14 cellular contexts compared by ENCODE assay signal in the genomic region with DNA sequence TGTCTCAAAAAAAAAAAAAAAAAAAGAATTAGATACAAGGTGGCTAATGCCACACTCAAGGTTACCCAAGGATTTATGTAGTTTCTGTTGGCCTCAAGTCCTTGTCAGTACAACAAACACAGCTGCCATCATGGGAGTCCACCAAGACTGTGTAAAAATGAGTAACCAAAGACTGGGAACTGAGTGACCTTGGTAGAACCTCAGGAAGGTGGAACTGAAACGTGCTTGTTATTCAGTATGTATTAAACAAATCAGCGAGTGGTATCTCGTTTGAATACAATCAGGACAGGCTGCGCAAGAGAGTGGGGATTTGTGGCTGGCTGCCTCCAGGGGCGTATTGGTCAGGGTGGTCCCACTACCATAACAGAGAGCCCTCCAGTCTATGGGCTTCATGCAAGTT. TPM values are rescaled to one million over a fixed set of nuclear protein-coding genes. Genes with fewer than 3 reads are reported as not detected.
DNase-seq lines count a peak whose midpoint lies in the region; ATAC-seq, FAIRE-seq and TF ChIP-seq lines count a peak whose summit lies in the region.
"Had no signal": no experiment of that assay in that cellular context is flagged by ENCODE, and none has a peak within 500 bp of the region (broad histone marks: within the 10 kb centered on the region; RNA-seq: fewer than 3 reads in every experiment).

No MANE protein-coding gene starts in this region.

- CTCF ChIA-PET in GM12878 (lab: Yijun Ruan, JAX), result interaction anchor here (0.6 to 3.6 kb wide), 5 partner anchors 20 to 73 kb away, joined by 3 to 23 read pairs (median 5); no protein-coding TSS in a partner anchor

- TF ChIP-seq POLR2A in GM12878 (IDR thresholded peaks at IDR 0.05; ENCODE audit: low read depth, low read length), result no peak

- POLR2A ChIA-PET in GM12878 (lab: Charles Lee), result interaction anchor here (0.7 to 1.2 kb wide), 3 partner anchors 9 to 103 kb away, joined by 3 to 8 read pairs (median 8); no protein-coding TSS in a partner anchor

- in situ Hi-C loops in GM12878 (cut with MboI), result no loop called here

- H3K4me3 ChIP-seq in GM12878, result no peak overlapping the region
- H3K4me3 ChIP-seq: stomach had no signal

- TF ChIP-seq CTCF in GM20000 (IDR thresholded peaks at IDR 0.05; ENCODE audit: extremely low read depth, missing control alignments) (no peak), GM12878 (IDR thresholded peaks at IDR 0.05 in 2 of 3, conservative IDR thresholded peaks at IDR 0.05 in 1 of 3; ENCODE audit: control insufficient read depth in 2 of 3, extremely low read depth in 1 of 3, insufficient read depth in 1 of 3, low read depth in 3 of 3, low read length in 3 of 3) (no peak)

- no peaks in the 10 kb centered on the region for H3K36me3 ChIP-seq in GM12878 (ENCODE audit: control insufficient read depth in 2 of 2, insufficient read depth in 2 of 2, low read length in 1 of 2)
- H3K36me3 ChIP-seq: stomach had no signal

- peaks cover 3% of the 10 kb centered on the region; the same call in 1 of the 2 replicates for H3K4me1 ChIP-seq in GM12878 (ENCODE audit: control insufficient read depth, insufficient read depth, low read length)
- H3K4me1 ChIP-seq: parathyroid adenoma had no signal

- FAIRE-seq in GM12878 (lab: Jason Lieb, UNC), result peak; percentile 81

- no peak overlapping the region for H3K9ac ChIP-seq in GM12878 (ENCODE audit: control insufficient read depth, insufficient read depth, low read length)
- H3K9ac ChIP-seq: parathyroid adenoma had no signal

- H3K4me2 ChIP-seq in GM12878 (ENCODE audit: control insufficient read depth, insufficient read depth), result no peak overlapping the region

- H3K79me2 ChIP-seq in GM12878 (ENCODE audit: control insufficient read depth, insufficient read depth, low read length), result no peaks in the 10 kb centered on the region
- H3K79me2 ChIP-seq: parathyroid adenoma had no signal

- peak; percentile 94 for ATAC-seq in GM18508 (IDR thresholded peaks at IDR 0.05; ENCODE audit: insufficient read depth, unreplicated experiment)
- ATAC-seq in HG03045 (IDR thresholded peaks at IDR 0.05; ENCODE audit: unreplicated experiment), result peak; percentile 60
- peak; percentile 90 for ATAC-seq in GM12878
- no peak for ATAC-seq in HG03097 (IDR thresholded peaks at IDR 0.05; ENCODE audit: low FRiP score, unreplicated experiment)

- H3K27ac ChIP-seq in GM12878 (ENCODE audit: control insufficient read depth, insufficient read depth), result no peak overlapping the region
- H3K27ac ChIP-seq: parathyroid adenoma, stomach had no signal

- H3K27me3 ChIP-seq in GM12878 (replicated peaks in 1 of 2; ENCODE audit: control insufficient read depth in 2 of 2, insufficient read depth in 2 of 2, low read length in 1 of 2), result no peaks in the 10 kb centered on the region
- H3K27me3 ChIP-seq: stomach had no signal

- TF ChIP-seq EP300 in GM12878 (IDR thresholded peaks at IDR 0.05; ENCODE audit: borderline replicate concordance in 1 of 2, control insufficient read depth in 1 of 2, low read depth in 2 of 2, low read length in 2 of 2), result no peak

- DNase-seq in GM20000 (ENCODE audit: low spot score) (peak; percentile 67), GM12878 (ENCODE audit: low read depth, low spot score) (peak; percentile 55), SW480 (ENCODE audit: low spot score) (no peak), EL (no peak)
- DNase-seq in activated effector memory CD4-positive, alpha-beta T cell treated with anti-CD3 and anti-CD28 coated beads, Interleukin-2, amount 50 U/mL, for 16 hours, result no peak
- DNase-seq: activated CD8-positive, alpha-beta memory T cell treated with anti-CD3 and anti-CD28 coated beads for 24 hours; CD4-positive, CD25-positive, alpha-beta regulatory T cell; NCI-H748 treated with DMSO at 0.1 percent for 48 hours; stomach had no signal

- RAD21 ChIA-PET in GM12878 (lab: Charles Lee; ENCODE audit: unreplicated experiment), result interaction anchor here (1.2 to 2.5 kb wide), 2 partner anchors 36 to 49 kb away, joined by 3 to 6 read pairs; no protein-coding TSS in a partner anchor

- no peaks in the 10 kb centered on the region for H3K9me3 ChIP-seq in GM12878 (replicated peaks; ENCODE audit: control insufficient read depth, insufficient read depth, low read length)
- H3K9me3 ChIP-seq: stomach had no signal

- intact Hi-C loops in GM12878 (cut with micrococcal nuclease; ENCODE audit: unreplicated experiment), result no loop called here

- no peaks in the 10 kb centered on the region for H4K20me1 ChIP-seq in GM12878 (ENCODE audit: control insufficient read depth, insufficient read depth)

- 14% methylated on average over 5 of the region's 5 CpGs for WGBS in GM12878 (ENCODE audit: insufficient coverage, insufficient replicate concordance, low lambda C conversion rate, missing lambda C conversion rate)

- TF ChIP-seq RAD21 in GM12878 (IDR thresholded peaks at IDR 0.05; ENCODE audit: insufficient read depth, low read depth, low read length), result no peak

- BruUV-seq in GM12878 (replicated peaks; lab: Mats Ljungman, UMichigan), result no TSS peak

- SMC1A ChIA-PET in GM12878 (lab: Charles Lee; ENCODE audit: uncharacterized antibody, unreplicated experiment), result interaction anchor here (0.9 to 1.7 kb wide), 2 partner anchors 24 to 34 kb away, joined by 3 to 6 read pairs; no protein-coding TSS in a partner anchor

- no peak overlapping the region for H2AFZ ChIP-seq in GM12878 (ENCODE audit: control insufficient read depth, low read depth, low read length)
- H2AFZ ChIP-seq: parathyroid adenoma had no signal

RNA-seq across cellular contexts. Expression of gene SFTPB, which starts 1.6 kb away (rescaled TPM):
- total RNA-seq in GM12878 (2013; cell fraction: nucleolus; rRNA removed), result not detected in 2 replicates
- total RNA-seq in GM12878 (2014; rRNA removed) (not detected in 2 replicates), GM12878 (2014; rRNA removed; fragmentation: Illumina TruSeq; extraction: Trizol) (not detected in 2 replicates), GM12878 (2021) (4.9 and 5.3 TPM in 2 replicates)
- 0.07 TPM for polyA plus RNA-seq in GM12878 (2011; ENCODE audit: low read depth)
- polyA plus RNA-seq in GM12878 (2011; rRNA removed) (not detected in 2 replicates), GM12878 (2014; fragmentation: Illumina TruSeq; extraction: Trizol) (not detected in 2 replicates), GM12878 (2014; fragmentation: Nextera tagmentation; extraction: Ambion mirVana) (under 1 TPM in 1 of 2 experiments, not detected in 1; 0.02 TPM), GM12878 (2014; rRNA removed) (not detected in 2 replicates), GM12878 (2016; fragmentation: Nextera tagmentation; extraction: Ambion mirVana) (not detected)
- not detected in 2 replicates for polyA plus RNA-seq in GM12878 (2011; cell fraction: cytosol; rRNA removed)
- polyA plus RNA-seq in GM12878 (2011; cell fraction: nucleus; rRNA removed), result not detected in 2 replicates
- polyA plus RNA-seq in GM12878 (2012), result 0.18 TPM in 1 of 2 replicates, not detected in the other
- polyA minus RNA-seq in GM12878 (2011; rRNA and poly(A)+ RNA removed), result not detected in 2 replicates
- polyA minus RNA-seq in GM12878 (2011; cell fraction: cytosol; rRNA and poly(A)+ RNA removed), result not detected in 2 replicates
- polyA minus RNA-seq in GM12878 (2011; cell fraction: nucleus; rRNA and poly(A)+ RNA removed), result not detected in 2 replicates
- total RNA-seq: CD4-positive, CD25-positive, alpha-beta regulatory T cell; lower leg skin had no signal
- polyA plus RNA-seq: CD4-positive, CD25-positive, alpha-beta regulatory T cell had no signal

RNA-seq across cellular contexts. Expression of gene GNLY, which starts 24.6 kb away (rescaled TPM):
- total RNA-seq in GM12878 (2013; cell fraction: nucleolus; rRNA removed), result not detected in 2 replicates
- total RNA-seq in GM12878 (2014; rRNA removed) (not detected in 2 replicates), GM12878 (2014; rRNA removed; fragmentation: Illumina TruSeq; extraction: Trizol) (0.18 TPM in 1 of 2 replicates, not detected in the other), GM12878 (2021) (not detected in 2 replicates)
- polyA plus RNA-seq in GM12878 (2011; ENCODE audit: low read depth), result not detected
- polyA plus RNA-seq in GM12878 (2011; rRNA removed) (0.40 and 0.42 TPM in 2 replicates), GM12878 (2014; fragmentation: Illumina TruSeq; extraction: Trizol) (not detected in 2 replicates), GM12878 (2014; fragmentation: Nextera tagmentation; extraction: Ambion mirVana) (not detected), GM12878 (2014; rRNA removed) (not detected in 2 replicates), GM12878 (2016; fragmentation: Nextera tagmentation; extraction: Ambion mirVana) (not detected)
- 0.50 and 0.79 TPM in 2 replicates for polyA plus RNA-seq in GM12878 (2011; cell fraction: cytosol; rRNA removed)
- polyA plus RNA-seq in GM12878 (2011; cell fraction: nucleus; rRNA removed), result 0.67 and 0.99 TPM in 2 replicates
- polyA plus RNA-seq in GM12878 (2012), result 0.23 and 0.27 TPM in 2 replicates
- 1.2 TPM in 1 of 2 replicates, not detected in the other for polyA minus RNA-seq in GM12878 (2011; rRNA and poly(A)+ RNA removed)
- polyA minus RNA-seq in GM12878 (2011; cell fraction: cytosol; rRNA and poly(A)+ RNA removed), result not detected in 2 replicates
- polyA minus RNA-seq in GM12878 (2011; cell fraction: nucleus; rRNA and poly(A)+ RNA removed), result 0.29 and 0.48 TPM in 2 replicates

RNA-seq across cellular contexts. Expression of gene USP39, which starts 53.6 kb away (rescaled TPM):
- 46.4 and 59.2 TPM in 2 replicates for total RNA-seq in GM12878 (2013; cell fraction: nucleolus; rRNA removed)
- total RNA-seq in GM12878 (2014; rRNA removed) (71.7 and 73.5 TPM in 2 replicates), GM12878 (2014; rRNA removed; fragmentation: Illumina TruSeq; extraction: Trizol) (55.2 and 55.8 TPM in 2 replicates), GM12878 (2021) (55.1 and 56.3 TPM in 2 replicates)
- polyA plus RNA-seq in GM12878 (2011; ENCODE audit: low read depth), result 33.6 TPM
- polyA plus RNA-seq in GM12878 (2011; rRNA removed) (55.7 and 70.9 TPM in 2 replicates), GM12878 (2014; fragmentation: Illumina TruSeq; extraction: Trizol) (72.8 and 80.3 TPM in 2 replicates), GM12878 (2014; fragmentation: Nextera tagmentation; extraction: Ambion mirVana) (10 to 100 TPM; 24.2 to 44.7 TPM), GM12878 (2014; rRNA removed) (53.3 and 61.8 TPM in 2 replicates), GM12878 (2016; fragmentation: Nextera tagmentation; extraction: Ambion mirVana) (10 to 100 TPM; 75.7 to 79.6 TPM)
- polyA plus RNA-seq in GM12878 (2011; cell fraction: cytosol; rRNA removed), result 61.0 and 72.2 TPM in 2 replicates
- 59.0 and 81.2 TPM in 2 replicates for polyA plus RNA-seq in GM12878 (2011; cell fraction: nucleus; rRNA removed)
- 33.9 and 36.9 TPM in 2 replicates for polyA plus RNA-seq in GM12878 (2012)
- polyA minus RNA-seq in GM12878 (2011; rRNA and poly(A)+ RNA removed), result 55.5 and 56.4 TPM in 2 replicates
- 19.3 and 21.4 TPM in 2 replicates for polyA minus RNA-seq in GM12878 (2011; cell fraction: cytosol; rRNA and poly(A)+ RNA removed)
- 31.4 and 53.9 TPM in 2 replicates for polyA minus RNA-seq in GM12878 (2011; cell fraction: nucleus; rRNA and poly(A)+ RNA removed)

RNA-seq across cellular contexts. Expression of gene C2orf68, which starts 57.7 kb away (rescaled TPM):
- total RNA-seq in GM12878 (2013; cell fraction: nucleolus; rRNA removed), result 36.8 and 54.3 TPM in 2 replicates
- total RNA-seq in GM12878 (2014; rRNA removed) (26.1 and 27.5 TPM in 2 replicates), GM12878 (2014; rRNA removed; fragmentation: Illumina TruSeq; extraction: Trizol) (19.1 and 22.3 TPM in 2 replicates), GM12878 (2021) (31.5 and 34.3 TPM in 2 replicates)
- polyA plus RNA-seq in GM12878 (2011; ENCODE audit: low read depth), result 10.3 TPM
- polyA plus RNA-seq in GM12878 (2011; rRNA removed) (44.9 and 56.1 TPM in 2 replicates), GM12878 (2014; fragmentation: Illumina TruSeq; extraction: Trizol) (25.3 and 26.5 TPM in 2 replicates), GM12878 (2014; fragmentation: Nextera tagmentation; extraction: Ambion mirVana) (10 to 100 TPM; 12.7 to 15.9 TPM), GM12878 (2014; rRNA removed) (33.7 and 34.6 TPM in 2 replicates), GM12878 (2016; fragmentation: Nextera tagmentation; extraction: Ambion mirVana) (10 to 100 TPM; 30.4 to 33.9 TPM)
- 38.0 and 42.9 TPM in 2 replicates for polyA plus RNA-seq in GM12878 (2011; cell fraction: cytosol; rRNA removed)
- polyA plus RNA-seq in GM12878 (2011; cell fraction: nucleus; rRNA removed), result 32.5 and 38.3 TPM in 2 replicates
- 19.6 and 22.3 TPM in 2 replicates for polyA plus RNA-seq in GM12878 (2012)
- polyA minus RNA-seq in GM12878 (2011; rRNA and poly(A)+ RNA removed), result 43.2 and 57.7 TPM in 2 replicates
- 16.0 and 18.6 TPM in 2 replicates for polyA minus RNA-seq in GM12878 (2011; cell fraction: cytosol; rRNA and poly(A)+ RNA removed)
- polyA minus RNA-seq in GM12878 (2011; cell fraction: nucleus; rRNA and poly(A)+ RNA removed), result 15.0 and 24.5 TPM in 2 replicates

Comparison
In these comparisons a context has a peak if more than half of its experiments do, and no peak if none do; other contexts are left out.
1. DNase-seq: peak in GM20000 (single experiment) and GM12878 (single experiment); none in SW480 (single experiment), activated effector memory CD4-positive, alpha-beta T cell treated with anti-CD3 and anti-CD28 coated beads, Interleukin-2, amount 50 U/mL, for 16 hours (single experiment) and EL (single experiment).